In genomic region chr7:44117801-44118429, GRCh38 we compare ENCODE assay signal across 27 cellular contexts. TPM values are rescaled to one million over a fixed set of nuclear protein-coding genes. Genes with fewer than 3 reads are reported as not detected.
DNase-seq lines count a peak whose midpoint lies in the region; ATAC-seq and TF ChIP-seq lines count a peak whose summit lies in the region.
"Had no signal": no experiment of that assay in that cellular context is flagged by ENCODE, and none has a peak within 500 bp of the region (broad histone marks: within the 10 kb centered on the region; RNA-seq: fewer than 3 reads in every experiment).

No MANE protein-coding gene starts in this region.

- no peak for TF ChIP-seq CTCF in glutamatergic neuron (IDR thresholded peaks at IDR 0.05; ENCODE audit: partially characterized antibody, unreplicated experiment)

- no peak overlapping the region for H3K4me2 ChIP-seq in mesenchymal stem cell (ENCODE audit: low read length, poor library complexity, severe bottlenecking)
- H3K4me2 ChIP-seq: BLaER1 had no signal

- no peak overlapping the region for H2BK120ac ChIP-seq in mesenchymal stem cell (ENCODE audit: low read depth, low read length)

- no peak overlapping the region for H4K8ac ChIP-seq in mesenchymal stem cell (ENCODE audit: low read length)

- no peak overlapping the region for H3K14ac ChIP-seq in mesenchymal stem cell (ENCODE audit: low read length in 2 of 2)

- no peak for ATAC-seq in activated naive CD8-positive, alpha-beta T cell treated with anti-CD3 and anti-CD28 coated beads, Interleukin-2, amount 10 ng/mL, durations not matched to agents 7 days and 5 days (ENCODE audit: low read depth)
- ATAC-seq in stimulated activated effector memory CD8-positive, alpha-beta T cell treated with anti-CD3 and anti-CD28 coated beads, Interleukin-12 subunit alpha, Interleukin-12 subunit beta, amount 100 ng/mL, for 72 hours, result no peak
- ATAC-seq: HepG2 had no signal

- H3K9me3 ChIP-seq in mesenchymal stem cell (ENCODE audit: control insufficient read depth, low read length), result no peaks in the 10 kb centered on the region
- H3K9me3 ChIP-seq: BLaER1, Peyer's patch had no signal

- POLR2A ChIA-PET in activated naive CD8-positive, alpha-beta T cell treated with anti-CD3 and anti-CD28 coated beads, Interleukin-2, amount 10 ng/mL, durations not matched to agents 7 days and 5 days (lab: Charles Lee), result no interaction called here

- peak overlapping the region; percentile 18 for H3K9ac ChIP-seq in mesenchymal stem cell (ENCODE audit: low read length)
- H3K9ac ChIP-seq: BLaER1 had no signal

- H3K4me3 Mint-ChIP-seq in activated naive CD8-positive, alpha-beta T cell treated with anti-CD3 and anti-CD28 coated beads, Interleukin-2, amount 10 ng/mL, durations not matched to agents 7 days and 5 days, result no peak overlapping the region
- H3K4me3 Mint-ChIP-seq in stimulated activated effector memory CD8-positive, alpha-beta T cell treated with anti-CD3 and anti-CD28 coated beads, Interleukin-12 subunit alpha, Interleukin-12 subunit beta, amount 100 ng/mL, for 72 hours, result no peak overlapping the region
- no peak overlapping the region for H3K4me3 Mint-ChIP-seq in glutamatergic neuron (ENCODE audit: unreplicated experiment)
- H3K4me3 Mint-ChIP-seq: CD4-positive, alpha-beta T cell had no signal

- no peak overlapping the region for H3K23ac ChIP-seq in mesenchymal stem cell (ENCODE audit: low read length in 2 of 2)

- no peak overlapping the region for H2BK12ac ChIP-seq in mesenchymal stem cell (ENCODE audit: low read length in 2 of 2)

- WGBS in mesenchymal stem cell, result 96% methylated on average over 13 of the region's 13 CpGs

- peaks cover 81 to 84% of the 10 kb centered on the region in 2 experiments for H3K36me3 ChIP-seq in mesenchymal stem cell (ENCODE audit: control insufficient read depth in 1 of 2, insufficient read depth in 2 of 2, low read depth in 1 of 2, low read length in 2 of 2)

- no peaks in the 10 kb centered on the region for H3K9me3 Mint-ChIP-seq in activated naive CD8-positive, alpha-beta T cell treated with anti-CD3 and anti-CD28 coated beads, Interleukin-2, amount 10 ng/mL, durations not matched to agents 7 days and 5 days
- H3K9me3 Mint-ChIP-seq in stimulated activated effector memory CD8-positive, alpha-beta T cell treated with anti-CD3 and anti-CD28 coated beads, Interleukin-12 subunit alpha, Interleukin-12 subunit beta, amount 100 ng/mL, for 72 hours, result no peaks in the 10 kb centered on the region
- H3K9me3 Mint-ChIP-seq in glutamatergic neuron (ENCODE audit: unreplicated experiment), result peaks cover 8% of the 10 kb centered on the region
- H3K9me3 Mint-ChIP-seq: CD4-positive, alpha-beta T cell had no signal

- no peaks in the 10 kb centered on the region for H3K27me3 ChIP-seq in mesenchymal stem cell (ENCODE audit: control insufficient read depth in 1 of 2, insufficient read depth in 1 of 2, low read length in 2 of 2)
- H3K27me3 ChIP-seq: BLaER1, Peyer's patch had no signal

- H3K27ac ChIP-seq in mesenchymal stem cell (ENCODE audit: low read length, poor library complexity, severe bottlenecking), result no peak overlapping the region
- H3K27ac ChIP-seq: 22Rv1, BLaER1, Peyer's patch had no signal

- H3K79me1 ChIP-seq in mesenchymal stem cell (replicated peaks; ENCODE audit: low read length, poor library complexity, severe bottlenecking), result peaks cover 49% of the 10 kb centered on the region

- H2AFZ ChIP-seq in mesenchymal stem cell (ENCODE audit: low read depth, low read length), result no peak overlapping the region

- H3K4me3 ChIP-seq in mesenchymal stem cell (ENCODE audit: insufficient read depth in 1 of 2, low read depth in 1 of 2, low read length in 2 of 2), result no peak overlapping the region
- H3K4me3 ChIP-seq: BLaER1, Peyer's patch had no signal

- H3K4me1 ChIP-seq in mesenchymal stem cell (ENCODE audit: control insufficient read depth, insufficient read depth, low read depth, low read length), result peaks cover 17% of the 10 kb centered on the region

- H2BK5ac ChIP-seq in mesenchymal stem cell (ENCODE audit: low read depth, low read length, poor library complexity, severe bottlenecking), result no peak overlapping the region

- no peak overlapping the region for H3K4ac ChIP-seq in mesenchymal stem cell (ENCODE audit: low read depth in 1 of 2, low read length in 2 of 2)

- peaks cover 28% of the 10 kb centered on the region for H3K4me1 Mint-ChIP-seq in activated naive CD8-positive, alpha-beta T cell treated with anti-CD3 and anti-CD28 coated beads, Interleukin-2, amount 10 ng/mL, durations not matched to agents 7 days and 5 days
- H3K4me1 Mint-ChIP-seq in stimulated activated effector memory CD8-positive, alpha-beta T cell treated with anti-CD3 and anti-CD28 coated beads, Interleukin-12 subunit alpha, Interleukin-12 subunit beta, amount 100 ng/mL, for 72 hours, result peaks cover 33% of the 10 kb centered on the region
- peaks cover 12% of the 10 kb centered on the region for H3K4me1 Mint-ChIP-seq in glutamatergic neuron (ENCODE audit: low read depth, unreplicated experiment)

- peaks cover 27% of the 10 kb centered on the region for H3K36me3 Mint-ChIP-seq in activated naive CD8-positive, alpha-beta T cell treated with anti-CD3 and anti-CD28 coated beads, Interleukin-2, amount 10 ng/mL, durations not matched to agents 7 days and 5 days
- H3K36me3 Mint-ChIP-seq in stimulated activated effector memory CD8-positive, alpha-beta T cell treated with anti-CD3 and anti-CD28 coated beads, Interleukin-12 subunit alpha, Interleukin-12 subunit beta, amount 100 ng/mL, for 72 hours, result peaks cover 53% of the 10 kb centered on the region
- H3K36me3 Mint-ChIP-seq in glutamatergic neuron (ENCODE audit: unreplicated experiment), result no peaks in the 10 kb centered on the region

- H3K27me3 Mint-ChIP-seq in activated naive CD8-positive, alpha-beta T cell treated with anti-CD3 and anti-CD28 coated beads, Interleukin-2, amount 10 ng/mL, durations not matched to agents 7 days and 5 days, result no peaks in the 10 kb centered on the region
- peaks cover 14% of the 10 kb centered on the region for H3K27me3 Mint-ChIP-seq in glutamatergic neuron (ENCODE audit: unreplicated experiment)
- H3K27me3 Mint-ChIP-seq: CD4-positive, alpha-beta T cell had no signal

- H3K18ac ChIP-seq in mesenchymal stem cell (ENCODE audit: low read depth in 1 of 2, low read length in 2 of 2), result no peak overlapping the region

- no peak overlapping the region for H4K91ac ChIP-seq in mesenchymal stem cell (ENCODE audit: low read length)

- peak overlapping the region; percentile 8 for H3K27ac Mint-ChIP-seq in activated naive CD8-positive, alpha-beta T cell treated with anti-CD3 and anti-CD28 coated beads, Interleukin-2, amount 10 ng/mL, durations not matched to agents 7 days and 5 days
- H3K27ac Mint-ChIP-seq in stimulated activated effector memory CD8-positive, alpha-beta T cell treated with anti-CD3 and anti-CD28 coated beads, Interleukin-12 subunit alpha, Interleukin-12 subunit beta, amount 100 ng/mL, for 72 hours, result peak overlapping the region; percentile 34
- H3K27ac Mint-ChIP-seq in glutamatergic neuron (ENCODE audit: unreplicated experiment), result no peak overlapping the region
- H3K27ac Mint-ChIP-seq: CD4-positive, alpha-beta T cell had no signal

- H2BK15ac ChIP-seq in mesenchymal stem cell (ENCODE audit: low read depth, poor library complexity, severe bottlenecking), result no peak overlapping the region

- H2AK5ac ChIP-seq in mesenchymal stem cell (ENCODE audit: low read length, severe bottlenecking), result no peak overlapping the region

- DNase-seq in activated CD8-positive, alpha-beta memory T cell treated with anti-CD3 and anti-CD28 coated beads, Interleukin-2, amount 50 U/mL, for 4 hours, result peak; percentile 12
- DNase-seq in activated CD8-positive, alpha-beta memory T cell treated with anti-CD3 and anti-CD28 coated beads, Interleukin-2, amount 50 U/mL, for 48 hours, result no peak
- no peak for DNase-seq in activated naive CD8-positive, alpha-beta T cell treated with anti-CD3 and anti-CD28 coated beads, Interleukin-2, amount 10 ng/mL, durations not matched to agents 7 days and 5 days
- DNase-seq in mesenchymal stem cell (no peak), glutamatergic neuron (no peak), DMS153 (lab: John Stamatoyannopoulos, UW) (no peak), NCI-H226 (no peak)
- no peak for DNase-seq in stimulated activated effector memory CD8-positive, alpha-beta T cell treated with anti-CD3 and anti-CD28 coated beads, Interleukin-12 subunit alpha, Interleukin-12 subunit beta, amount 100 ng/mL, for 72 hours (ENCODE audit: low spot score in 2 of 2)
- DNase-seq: ACHN; CD4-positive, alpha-beta T cell; COR-L47; DMS 273 treated with DMSO at 0.1 percent for 48 hours; DND-41; GOT3; HCEC 1CT; KBM-7; NCI-H1092; NCI-H1436; NCI-H187 treated with DMSO at 0.1 percent for 48 hours; NCI-H2107; NCI-H524 treated with DMSO at 0.1 percent for 48 hours; Peyer's patch had no signal

RNA-seq across cellular contexts. Expression of gene POLD2, which starts 5.4 kb away (rescaled TPM):
- 10 to 100 TPM; 99.3 to 99.4 TPM for total RNA-seq in activated naive CD8-positive, alpha-beta T cell treated with anti-CD3 and anti-CD28 coated beads, Interleukin-2, amount 10 ng/mL, durations not matched to agents 7 days and 5 days
- polyA plus RNA-seq in mesenchymal stem cell (2013, experiment 1 of 2), result 59.3 TPM
- 56.2 TPM for polyA plus RNA-seq in mesenchymal stem cell (2013, experiment 2 of 2)
- total RNA-seq in glutamatergic neuron (ENCODE audit: unreplicated experiment), result 71.2 TPM

RNA-seq across cellular contexts. Expression of gene AEBP1, which starts 13.8 kb away (rescaled TPM):
- total RNA-seq in activated naive CD8-positive, alpha-beta T cell treated with anti-CD3 and anti-CD28 coated beads, Interleukin-2, amount 10 ng/mL, durations not matched to agents 7 days and 5 days, result 10 to 100 TPM; 21.5 to 22.0 TPM
- polyA plus RNA-seq in mesenchymal stem cell (2013, experiment 1 of 2), result 95.5 TPM
- 88.2 TPM for polyA plus RNA-seq in mesenchymal stem cell (2013, experiment 2 of 2)
- total RNA-seq in glutamatergic neuron (ENCODE audit: unreplicated experiment), result 35.4 TPM
- total RNA-seq: HT-29 had no signal

RNA-seq across cellular contexts. Expression of gene MYL7, which starts 23.2 kb away (rescaled TPM):
- not detected for total RNA-seq in activated naive CD8-positive, alpha-beta T cell treated with anti-CD3 and anti-CD28 coated beads, Interleukin-2, amount 10 ng/mL, durations not matched to agents 7 days and 5 days
- not detected for polyA plus RNA-seq in mesenchymal stem cell (2013, experiment 1 of 2)
- not detected for polyA plus RNA-seq in mesenchymal stem cell (2013, experiment 2 of 2)
- 7.6 TPM for total RNA-seq in glutamatergic neuron (ENCODE audit: unreplicated experiment)
- total RNA-seq: CD4-positive, alpha-beta T cell; HT-29; OCI-LY7; Peyer's patch had no signal
- polyA plus RNA-seq: HepG2 had no signal

RNA-seq across cellular contexts. Expression of gene POLM, which starts 35.6 kb away (rescaled TPM):
- total RNA-seq in activated naive CD8-positive, alpha-beta T cell treated with anti-CD3 and anti-CD28 coated beads, Interleukin-2, amount 10 ng/mL, durations not matched to agents 7 days and 5 days, result 10 to 100 TPM; 51.0 to 54.5 TPM
- 6.5 TPM for polyA plus RNA-seq in mesenchymal stem cell (2013, experiment 1 of 2)
- polyA plus RNA-seq in mesenchymal stem cell (2013, experiment 2 of 2), result 5.7 TPM
- total RNA-seq in glutamatergic neuron (ENCODE audit: unreplicated experiment), result 28.8 TPM

RNA-seq across cellular contexts. Expression of gene PGAM2, which starts 52.5 kb away (rescaled TPM):
- total RNA-seq in activated naive CD8-positive, alpha-beta T cell treated with anti-CD3 and anti-CD28 coated beads, Interleukin-2, amount 10 ng/mL, durations not matched to agents 7 days and 5 days, result 1 to 10 TPM in 1 of 2 experiments, under 1 TPM in 1; 0.74 to 2.1 TPM
- polyA plus RNA-seq in mesenchymal stem cell (2013, experiment 1 of 2), result not detected
- not detected for polyA plus RNA-seq in mesenchymal stem cell (2013, experiment 2 of 2)
- total RNA-seq in glutamatergic neuron (ENCODE audit: unreplicated experiment), result 13.3 TPM
- polyA plus RNA-seq: HepG2 had no signal
